Comparison of ENCODE assay signal across 22 cellular contexts in the genomic region with DNA sequence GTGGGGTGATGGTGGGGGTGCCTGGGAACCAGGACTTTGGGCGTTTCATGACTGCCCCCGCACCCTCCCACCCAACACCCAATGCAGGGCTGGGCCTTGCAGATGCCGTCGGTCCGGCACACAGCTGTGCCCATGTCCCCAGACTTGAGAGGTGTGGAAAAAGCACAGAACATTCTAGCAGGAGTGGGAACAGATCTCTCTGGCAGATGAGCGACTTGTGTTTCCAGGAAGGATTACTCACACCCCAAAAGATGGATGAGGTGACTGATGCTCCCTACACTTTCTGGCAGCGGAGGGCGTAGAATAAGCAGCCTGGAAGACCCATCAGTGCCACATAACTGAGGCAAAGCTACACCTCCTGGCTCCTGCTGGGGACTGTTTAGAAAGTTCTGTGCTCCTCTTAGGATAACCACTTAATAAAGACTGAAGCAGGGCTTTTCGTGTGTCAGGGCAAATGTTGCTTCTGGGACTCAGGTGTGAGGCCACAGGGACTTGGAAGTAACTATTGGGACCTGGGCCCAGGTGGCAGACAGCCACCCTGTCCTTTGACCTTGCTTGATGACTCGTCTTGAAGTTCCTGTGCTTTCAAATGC. TPM values are rescaled to one million over a fixed set of nuclear protein-coding genes. Genes with fewer than 3 reads are reported as not detected.
DNase-seq lines count a peak whose midpoint lies in the region; ATAC-seq and TF ChIP-seq lines count a peak whose summit lies in the region.
"Had no signal": no experiment of that assay in that cellular context is flagged by ENCODE, and none has a peak within 500 bp of the region (broad histone marks: within the 10 kb centered on the region; RNA-seq: fewer than 3 reads in every experiment).

No MANE protein-coding gene starts in this region.

- 56% methylated on average over 8 of the region's 10 CpGs for WGBS in esophagus muscularis mucosa

- peak overlapping the region; percentile 68 for H3K27ac Mint-ChIP-seq in HFFc6
- H3K27ac Mint-ChIP-seq: activated naive CD4-positive, alpha-beta T cell treated with anti-CD3 and anti-CD28 coated beads, Interleukin-2, amount 10 ng/mL, durations not matched to agents 7 days and 5 days; activated T-cell treated with anti-CD3 and anti-CD28 coated beads, Interleukin-2, amount 50 U/mL, for 72 hours; T-cell had no signal

- H3K4me3 Mint-ChIP-seq in HFFc6: peak overlapping the region; percentile 22
- H3K4me3 Mint-ChIP-seq: activated naive CD4-positive, alpha-beta T cell treated with anti-CD3 and anti-CD28 coated beads, Interleukin-2, amount 10 ng/mL, durations not matched to agents 7 days and 5 days; activated T-cell treated with anti-CD3 and anti-CD28 coated beads, Interleukin-2, amount 50 U/mL, for 72 hours; T-cell had no signal

- CTCF ChIA-PET in GM10248 (lab: Yijun Ruan, JAX): no interaction called here

- intact Hi-C loops in esophagus muscularis mucosa (cut with DNase I) (no loop called here), upper lobe of right lung (cut with DNase I) (no loop called here)

- peaks cover 18% of the 10 kb centered on the region for H3K36me3 Mint-ChIP-seq in HFFc6 (ENCODE audit: low read depth)
- H3K36me3 Mint-ChIP-seq: activated naive CD4-positive, alpha-beta T cell treated with anti-CD3 and anti-CD28 coated beads, Interleukin-2, amount 10 ng/mL, durations not matched to agents 7 days and 5 days; T-cell had no signal

- DNase-seq in HFFc6 (peak; percentile 53), esophagus muscularis mucosa (ENCODE audit: extremely low spot score) (peak; percentile 96), osteoblast (ENCODE audit: insufficient read length, low spot score, missing footprints) (peak; percentile 81), upper lobe of right lung (no peak), DMS 273 treated with DMSO at 0.1 percent for 48 hours (lab: John Stamatoyannopoulos, UW) (no peak), GM10248 (ENCODE audit: extremely low spot score) (no peak), UCSD-AML1 (lab: John Stamatoyannopoulos, UW; ENCODE audit: unreplicated experiment) (no peak)
- DNase-seq: activated naive CD4-positive, alpha-beta T cell treated with anti-CD3 and anti-CD28 coated beads, Interleukin-2, amount 10 ng/mL, durations not matched to agents 7 days and 5 days; activated T-cell treated with anti-CD3 and anti-CD28 coated beads, Interleukin-2, amount 50 U/mL, for 72 hours; aorta; BE2C; COR-L47; glutamatergic neuron; GOT3; mesenchymal stem cell; NCI-H1105 treated with DMSO at 0.1 percent for 48 hours; NCI-H2081 treated with DMSO at 0.1 percent for 48 hours; NCI-H446 treated with DMSO at 0.1 percent for 48 hours; SHP77 treated with DMSO at 0.1 percent for 48 hours; T-cell had no signal

- POLR2A ChIA-PET in GM10248 (lab: Yijun Ruan, JAX): no interaction called here

- H3K4me3 ChIP-seq in esophagus muscularis mucosa (no peak overlapping the region), osteoblast (ENCODE audit: insufficient read depth, low read length) (no peak overlapping the region), upper lobe of right lung (no peak overlapping the region)

- H3K9me3 ChIP-seq in esophagus muscularis mucosa (no peaks in the 10 kb centered on the region), osteoblast (ENCODE audit: low read depth, low read length) (no peaks in the 10 kb centered on the region), upper lobe of right lung (no peaks in the 10 kb centered on the region)
- H3K9me3 ChIP-seq: BE2C had no signal

- H3K27me3 Mint-ChIP-seq in HFFc6 (ENCODE audit: insufficient read depth): peaks cover 6% of the 10 kb centered on the region; the same call in 1 of the 2 replicates
- H3K27me3 Mint-ChIP-seq: activated naive CD4-positive, alpha-beta T cell treated with anti-CD3 and anti-CD28 coated beads, Interleukin-2, amount 10 ng/mL, durations not matched to agents 7 days and 5 days had no signal

- peaks cover 58% of the 10 kb centered on the region for H3K4me1 Mint-ChIP-seq in HFFc6 (ENCODE audit: low read depth)
- H3K4me1 Mint-ChIP-seq: activated naive CD4-positive, alpha-beta T cell treated with anti-CD3 and anti-CD28 coated beads, Interleukin-2, amount 10 ng/mL, durations not matched to agents 7 days and 5 days; T-cell had no signal

- H3K27me3 ChIP-seq in esophagus muscularis mucosa (no peaks in the 10 kb centered on the region), osteoblast (ENCODE audit: insufficient read depth, low read length) (no peaks in the 10 kb centered on the region), upper lobe of right lung (no peaks in the 10 kb centered on the region)
- H3K27me3 ChIP-seq: BE2C had no signal

- no peak overlapping the region for H2AFZ ChIP-seq in osteoblast (ENCODE audit: low read length)

- H4K20me1 ChIP-seq in osteoblast (ENCODE audit: insufficient read depth, low read length): no peaks in the 10 kb centered on the region

- no peaks in the 10 kb centered on the region for H3K79me2 ChIP-seq in osteoblast (ENCODE audit: insufficient read depth, low read length)

- TF ChIP-seq CTCF in HFFc6 (IDR thresholded peaks at IDR 0.05) (no peak), esophagus muscularis mucosa (IDR thresholded peaks at IDR 0.05) (no peak), osteoblast (IDR thresholded peaks at IDR 0.05; ENCODE audit: extremely low read depth, low read depth, low read length) (no peak), upper lobe of right lung (IDR thresholded peaks at IDR 0.05) (no peak), GM10248 (IDR thresholded peaks at IDR 0.05; ENCODE audit: control extremely low read depth, extremely low read depth, low read depth, missing control alignments) (no peak)

- no peak overlapping the region for H3K4me2 ChIP-seq in osteoblast (ENCODE audit: insufficient read depth, low read length)

- TF ChIP-seq POLR2A in esophagus muscularis mucosa (IDR thresholded peaks at IDR 0.05; ENCODE audit: low read depth): no peak

- peak; percentile 51 for ATAC-seq in upper lobe of right lung
- ATAC-seq: activated T-cell treated with anti-CD3 and anti-CD28 coated beads, Interleukin-2, amount 50 U/mL, for 72 hours; right cardiac atrium; T-cell had no signal

- H3K4me1 ChIP-seq in esophagus muscularis mucosa (peaks cover 4 to 89% (median 68%) of the 10 kb centered on the region in 4 donors), osteoblast (ENCODE audit: insufficient read depth, low read length) (no peaks in the 10 kb centered on the region), upper lobe of right lung (peaks cover 4% of the 10 kb centered on the region)
- H3K4me1 ChIP-seq: BE2C had no signal

- H3K27ac ChIP-seq in esophagus muscularis mucosa (replicated peaks in 1 of 4) (peak overlapping the region; percentile 73 to 92 (median 83)), osteoblast (ENCODE audit: low read depth, low read length) (no peak overlapping the region), upper lobe of right lung (peak overlapping the region; percentile 37)
- H3K27ac ChIP-seq: epithelial cell of prostate had no signal

- peaks cover 0 to 9% (median 2%) of the 10 kb centered on the region in 4 donors for H3K36me3 ChIP-seq in esophagus muscularis mucosa
- H3K36me3 ChIP-seq in osteoblast (ENCODE audit: insufficient read depth, low read length): no peaks in the 10 kb centered on the region
- no peaks in the 10 kb centered on the region for H3K36me3 ChIP-seq in upper lobe of right lung
- H3K36me3 ChIP-seq: BE2C had no signal

- H3K9me3 Mint-ChIP-seq in HFFc6: no peaks in the 10 kb centered on the region
- H3K9me3 Mint-ChIP-seq: activated naive CD4-positive, alpha-beta T cell treated with anti-CD3 and anti-CD28 coated beads, Interleukin-2, amount 10 ng/mL, durations not matched to agents 7 days and 5 days; activated T-cell treated with anti-CD3 and anti-CD28 coated beads, Interleukin-2, amount 50 U/mL, for 72 hours; T-cell had no signal

- TF ChIP-seq EP300 in esophagus muscularis mucosa (IDR thresholded peaks at IDR 0.05): peak; percentile 97

RNA-seq across cellular contexts. Expression of gene FBLN1, which starts 24.2 kb away (rescaled TPM):
- 100 to 1,000 TPM; 199 to 346 (median 326) TPM for total RNA-seq in HFFc6 (2021; fragmentation: NEBNext Ultra II Directional; extraction: Animal tissue kit (Norgen Biotek cat#: 25700))
- total RNA-seq in esophagus muscularis mucosa (100 to 1,000 TPM; 355 to 534 (median 417) TPM), osteoblast (88.3 and 122 TPM in 2 replicates), upper lobe of right lung (272 TPM)
- total RNA-seq: activated T-cell treated with anti-CD3 and anti-CD28 coated beads, Interleukin-2, amount 50 U/mL, for 72 hours had no signal

Comparison
In these comparisons a context has a peak if more than half of its experiments do, and no peak if none do; other contexts are left out.
1. DNase-seq: peak in HFFc6 (single experiment), esophagus muscularis mucosa (single experiment) and osteoblast (single experiment); none in upper lobe of right lung (single experiment), DMS 273 treated with DMSO at 0.1 percent for 48 hours (single experiment), GM10248 (single experiment) and UCSD-AML1 (single experiment).